In the genomic region with DNA sequence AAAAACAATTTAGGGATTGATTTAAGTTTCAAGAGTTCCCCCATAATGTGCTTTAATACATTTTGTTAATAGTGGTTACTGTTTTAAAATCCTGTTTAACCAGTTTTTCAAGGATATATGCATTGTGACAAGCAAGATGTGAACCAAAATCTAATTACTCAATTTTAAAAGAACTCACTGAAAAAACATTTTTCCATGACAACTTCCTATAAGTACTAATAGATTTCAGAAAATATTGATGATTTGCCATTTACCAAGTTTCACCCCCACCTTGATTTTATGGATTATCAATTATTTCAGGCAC, we compare ENCODE assay signal across 18 cellular contexts. TPM values are rescaled to one million over a fixed set of nuclear protein-coding genes. Genes with fewer than 3 reads are reported as not detected.
DNase-seq lines count a peak whose midpoint lies in the region; ATAC-seq and TF ChIP-seq lines count a peak whose summit lies in the region.
"Had no signal": no experiment of that assay in that cellular context is flagged by ENCODE, and none has a peak within 500 bp of the region (broad histone marks: within the 10 kb centered on the region; RNA-seq: fewer than 3 reads in every experiment).

No MANE protein-coding gene starts in this region.

- no peaks in the 10 kb centered on the region for H3K27me3 Mint-ChIP-seq in activated naive CD4-positive, alpha-beta T cell treated with anti-CD3 and anti-CD28 coated beads, Interleukin-2, amount 50 U/mL, for 24 hours
- H3K27me3 Mint-ChIP-seq in stimulated activated memory B cell treated with anti-CD40 and anti-IgM and Interleukin-4, amounts not matched to agents 10 μg/mL and 1 μg/mL and 100 μg/mL, for 72 hours = no peaks in the 10 kb centered on the region
- H3K27me3 Mint-ChIP-seq: CD4-positive, alpha-beta T cell had no signal

- H3K4me2 ChIP-seq in Karpas-422 (ENCODE audit: low read depth, low read length, poor library complexity, severe bottlenecking) (no peak overlapping the region), mammary epithelial cell (ENCODE audit: insufficient read depth, low read depth, low read length) (peak overlapping the region; percentile 68)

- H2AFZ ChIP-seq in Karpas-422 (ENCODE audit: low read length) (no peak overlapping the region), mammary epithelial cell (ENCODE audit: low read depth, low read length) (no peak overlapping the region)

- H3K4me1 Mint-ChIP-seq in activated naive CD4-positive, alpha-beta T cell treated with anti-CD3 and anti-CD28 coated beads, Interleukin-2, amount 50 U/mL, for 24 hours = peaks cover 33% of the 10 kb centered on the region
- H3K4me1 Mint-ChIP-seq in stimulated activated memory B cell treated with anti-CD40 and anti-IgM and Interleukin-4, amounts not matched to agents 10 μg/mL and 1 μg/mL and 100 μg/mL, for 72 hours = peaks cover 11% of the 10 kb centered on the region

- H3K9ac ChIP-seq in Karpas-422 (ENCODE audit: low read length) (no peak overlapping the region), mammary epithelial cell (ENCODE audit: insufficient read depth, low read length) (no peak overlapping the region)

- no peaks in the 10 kb centered on the region for H3K9me3 Mint-ChIP-seq in activated naive CD4-positive, alpha-beta T cell treated with anti-CD3 and anti-CD28 coated beads, Interleukin-2, amount 50 U/mL, for 24 hours
- no peaks in the 10 kb centered on the region for H3K9me3 Mint-ChIP-seq in stimulated activated memory B cell treated with anti-CD40 and anti-IgM and Interleukin-4, amounts not matched to agents 10 μg/mL and 1 μg/mL and 100 μg/mL, for 72 hours
- H3K9me3 Mint-ChIP-seq: CD4-positive, alpha-beta T cell had no signal

- no peak for DNase-seq in activated naive CD4-positive, alpha-beta T cell treated with Interleukin-2 at 50 U/mL for 16 hours
- peak; percentile 19 for DNase-seq in Karpas-422
- DNase-seq in mammary epithelial cell = no peak
- no peak for DNase-seq in stimulated activated naive CD4-positive, alpha-beta T cell (lab: John Stamatoyannopoulos, UW)
- DNase-seq in lower leg skin (ENCODE audit: low spot score in 2 of 2) = no peak
- no peak for DNase-seq in activated CD4-positive, CD25-positive, alpha-beta regulatory T cell (lab: John Stamatoyannopoulos, UW)
- DNase-seq: activated CD8-positive, alpha-beta memory T cell treated with anti-CD3 and anti-CD28 coated beads, Interleukin-2, amount 50 U/mL, for 48 hours; CD4-positive, alpha-beta T cell; DMS79; dorsolateral prefrontal cortex; foreskin melanocyte; NCI-H1694 treated with DMSO at 0.1 percent for 48 hours had no signal

- no peak for ATAC-seq in stimulated activated memory B cell treated with anti-CD40 and anti-IgM and Interleukin-4, amounts not matched to agents 10 μg/mL and 1 μg/mL and 100 μg/mL, for 72 hours

- H3K4me1 ChIP-seq in Karpas-422 (ENCODE audit: low read length) = peaks cover 60% of the 10 kb centered on the region
- peaks cover 22% of the 10 kb centered on the region for H3K4me1 ChIP-seq in mammary epithelial cell (ENCODE audit: insufficient read depth, low read length)

- H3K27ac ChIP-seq in Karpas-422 (ENCODE audit: low read length) (peak overlapping the region; percentile 71), mammary epithelial cell (ENCODE audit: insufficient read depth, low read depth, low read length) (peak overlapping the region; percentile 1)
- H3K27ac ChIP-seq: cardiac muscle cell, Peyer's patch, prostate gland, suprapubic skin had no signal

- H3K9me3 ChIP-seq in Karpas-422 (ENCODE audit: low read length) (no peaks in the 10 kb centered on the region), mammary epithelial cell (replicated peaks; ENCODE audit: insufficient read depth, low read length) (no peaks in the 10 kb centered on the region)
- H3K9me3 ChIP-seq: Peyer's patch, prostate gland, suprapubic skin had no signal

- dilution Hi-C loops in mammary epithelial cell (cut with HindIII; ENCODE audit: low sequenced_read_pairs) = no loop called here

- peaks cover 21% of the 10 kb centered on the region for H3K36me3 Mint-ChIP-seq in activated naive CD4-positive, alpha-beta T cell treated with anti-CD3 and anti-CD28 coated beads, Interleukin-2, amount 50 U/mL, for 24 hours
- peaks cover 37% of the 10 kb centered on the region for H3K36me3 Mint-ChIP-seq in stimulated activated memory B cell treated with anti-CD40 and anti-IgM and Interleukin-4, amounts not matched to agents 10 μg/mL and 1 μg/mL and 100 μg/mL, for 72 hours

- H3K79me2 ChIP-seq in Karpas-422 (ENCODE audit: low read length) (peaks cover 50% of the 10 kb centered on the region), mammary epithelial cell (ENCODE audit: insufficient read depth, low read length) (peaks cover 64% of the 10 kb centered on the region)

- no peak overlapping the region for H3K4me3 ChIP-seq in Karpas-422 (ENCODE audit: low read length)
- H3K4me3 ChIP-seq in mammary epithelial cell (replicated peaks in 1 of 3; ENCODE audit: insufficient read depth in 1 of 3, low read depth in 2 of 3, low read length in 3 of 3) = peak overlapping the region in 1 of 3 experiments; percentile 38
- H3K4me3 ChIP-seq in lower leg skin (ENCODE audit: low read depth, poor library complexity, severe bottlenecking) = no peak overlapping the region
- H3K4me3 ChIP-seq: cardiac muscle cell, dorsolateral prefrontal cortex, Peyer's patch, prostate gland, suprapubic skin had no signal

- no peak for TF ChIP-seq POLR2A in lower leg skin (IDR thresholded peaks at IDR 0.05)

- peak overlapping the region; percentile 42 for H3K4me3 Mint-ChIP-seq in activated naive CD4-positive, alpha-beta T cell treated with anti-CD3 and anti-CD28 coated beads, Interleukin-2, amount 50 U/mL, for 24 hours
- no peak overlapping the region for H3K4me3 Mint-ChIP-seq in stimulated activated memory B cell treated with anti-CD40 and anti-IgM and Interleukin-4, amounts not matched to agents 10 μg/mL and 1 μg/mL and 100 μg/mL, for 72 hours
- H3K4me3 Mint-ChIP-seq: CD4-positive, alpha-beta T cell had no signal

- TF ChIP-seq CTCF in mammary epithelial cell (conservative IDR thresholded peaks at IDR 0.05 in 1 of 2, IDR thresholded peaks at IDR 0.05 in 1 of 2; ENCODE audit: extremely low read depth in 1 of 2, insufficient read depth in 1 of 2, low read depth in 1 of 2, low read length in 2 of 2) (no peak), lower leg skin (IDR thresholded peaks at IDR 0.05) (no peak)

- H3K27me3 ChIP-seq in Karpas-422 (ENCODE audit: low read length) (no peaks in the 10 kb centered on the region), mammary epithelial cell (ENCODE audit: insufficient read depth, low read length) (no peaks in the 10 kb centered on the region)
- H3K27me3 ChIP-seq: cardiac muscle cell, dorsolateral prefrontal cortex, Peyer's patch, suprapubic skin had no signal

- H3K36me3 ChIP-seq in Karpas-422 (ENCODE audit: insufficient read depth, low read length) (peaks cover 69% of the 10 kb centered on the region), mammary epithelial cell (ENCODE audit: insufficient read depth, low read length) (peaks cover 62% of the 10 kb centered on the region)

- no peaks in the 10 kb centered on the region for H3K9me2 ChIP-seq in Karpas-422 (replicated peaks; ENCODE audit: insufficient read depth, low read length)

- peak overlapping the region; percentile 90 for H3K27ac Mint-ChIP-seq in activated naive CD4-positive, alpha-beta T cell treated with anti-CD3 and anti-CD28 coated beads, Interleukin-2, amount 50 U/mL, for 24 hours
- peak overlapping the region; percentile 70 for H3K27ac Mint-ChIP-seq in stimulated activated memory B cell treated with anti-CD40 and anti-IgM and Interleukin-4, amounts not matched to agents 10 μg/mL and 1 μg/mL and 100 μg/mL, for 72 hours
- H3K27ac Mint-ChIP-seq: CD4-positive, alpha-beta T cell had no signal

- in situ Hi-C loops in mammary epithelial cell (cut with MboI; ENCODE audit: low sequenced_read_pairs in 2 of 2) = loop anchor here (25.0 kb wide), 1 partner anchor 912 kb away; the partner anchor contains the start of gene AMACR (in 2 of the 2)

- 0 out of 2 replicates have a peak, but pooled peaks cover 7% of the 10 kb centered on the region for H4K20me1 ChIP-seq in Karpas-422 (ENCODE audit: insufficient read depth, low read depth, low read length)
- H4K20me1 ChIP-seq in mammary epithelial cell (ENCODE audit: insufficient read depth, low read length) = no peaks in the 10 kb centered on the region

- CTCF ChIA-PET in mammary epithelial cell (lab: Charles Lee; ENCODE audit: low non-redundant PET) = no interaction called here

- no TSS peak for BruUV-seq in mammary epithelial cell (replicated peaks; lab: Mats Ljungman, UMichigan)

- intact Hi-C loops in mammary epithelial cell (cut with micrococcal nuclease) (no loop called here), lower leg skin (cut with DNase I; ENCODE audit: low total_unique reads) (no loop called here)

RNA-seq across cellular contexts. Expression of gene DNAJC21, which starts 4.9 kb away (rescaled TPM):
- 40.4 and 41.0 TPM in 2 replicates for total RNA-seq in Karpas-422 (2014; rRNA removed; shearing (Covaris generic); ENCODE audit: low replicate concordance)
- total RNA-seq in mammary epithelial cell = 10 to 100 TPM; 23.2 to 53.0 TPM
- polyA plus RNA-seq in mammary epithelial cell = 20.1 TPM
- 29.3 TPM for polyA minus RNA-seq in mammary epithelial cell
- 10 to 100 TPM; 18.3 to 41.6 (median 31.8) TPM for total RNA-seq in lower leg skin

RNA-seq across cellular contexts. Expression of gene BRIX1, which starts 8.9 kb away (rescaled TPM):
- 22.8 and 48.6 TPM in 2 replicates for total RNA-seq in Karpas-422 (2014; rRNA removed; shearing (Covaris generic); ENCODE audit: low replicate concordance)
- total RNA-seq in mammary epithelial cell = 10 to 100 TPM; 20.8 to 39.8 TPM
- polyA plus RNA-seq in mammary epithelial cell = 22.4 TPM
- 16.5 TPM for polyA minus RNA-seq in mammary epithelial cell
- 10 to 100 TPM; 13.4 to 23.7 (median 20.3) TPM for total RNA-seq in lower leg skin

RNA-seq across cellular contexts. Expression of gene RAD1, which starts 9.1 kb away (rescaled TPM):
- 34.1 and 59.1 TPM in 2 replicates for total RNA-seq in Karpas-422 (2014; rRNA removed; shearing (Covaris generic); ENCODE audit: low replicate concordance)
- 10 to 100 TPM; 25.0 to 25.7 TPM for total RNA-seq in mammary epithelial cell
- polyA plus RNA-seq in mammary epithelial cell = 17.7 TPM
- polyA minus RNA-seq in mammary epithelial cell = 9.2 TPM
- total RNA-seq in lower leg skin = 10 to 100 TPM; 10.6 to 27.0 (median 14.6) TPM
